Comparison of ENCODE assay signal across 17 cellular contexts in the genomic region with DNA sequence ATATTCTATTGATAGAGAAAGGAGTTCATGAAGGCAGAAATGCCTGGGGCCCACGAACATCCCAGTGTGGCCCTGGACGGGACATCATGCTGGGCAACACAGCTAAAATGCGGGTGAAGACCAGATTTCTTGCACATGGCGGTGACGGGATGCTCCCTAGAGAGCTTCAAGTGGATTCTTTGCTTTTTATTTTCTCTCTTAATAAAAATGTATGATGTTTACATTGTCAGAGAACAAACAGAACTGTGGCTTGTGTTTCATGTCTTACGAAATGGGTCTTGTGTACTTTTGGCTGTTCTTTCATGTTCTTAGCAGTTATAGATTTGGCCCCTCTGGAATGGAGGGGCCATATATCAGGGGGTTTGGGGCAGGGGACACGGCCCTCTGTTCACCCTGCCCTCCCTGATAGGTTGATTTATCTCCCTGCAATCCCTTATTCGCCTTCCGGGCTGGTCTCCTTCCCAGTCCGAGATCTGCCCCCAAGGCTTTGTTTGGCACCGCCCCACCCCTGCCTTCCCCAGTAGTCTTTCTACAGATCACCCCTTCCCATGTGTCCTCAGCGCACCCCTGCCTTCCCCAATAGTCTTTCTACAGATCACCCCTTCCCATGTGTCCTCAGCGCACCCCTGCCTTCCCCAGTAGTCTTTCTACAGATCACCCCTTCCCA.
A peak's percentile ranks its signal among the peaks of the same experiment; 100 is the strongest.
DNase-seq lines count a peak whose midpoint lies in the region; ATAC-seq, FAIRE-seq and TF ChIP-seq lines count a peak whose summit lies in the region.
"Had no signal": no experiment of that assay in that cellular context is flagged by ENCODE, and none has a peak within 500 bp of the region (broad histone marks: within the 10 kb centered on the region; RNA-seq: fewer than 3 reads in every experiment).

No MANE protein-coding gene starts in this region.

- no peaks in the 10 kb centered on the region for H4K20me1 ChIP-seq in HepG2 (ENCODE audit: insufficient read depth, low read length)

- intact Hi-C loops in Right ventricle myocardium superior (cut with DNase I) = loop anchor here (5.0 to 10.0 kb wide), 3 partner anchors 160 to 813 kb away; no protein-coding TSS in a partner anchor
- intact Hi-C loops in HepG2 (cut with micrococcal nuclease; ENCODE audit: unreplicated experiment) = loop anchor here (2.0 kb wide), 2 partner anchors 161 to 811 kb away; no protein-coding TSS in a partner anchor

- no peaks in the 10 kb centered on the region for H3K27me3 Mint-ChIP-seq in type B pancreatic cell

- H3K9me3 Mint-ChIP-seq in type B pancreatic cell = no peaks in the 10 kb centered on the region
- H3K9me3 Mint-ChIP-seq: activated T-cell treated with anti-CD3 and anti-CD28 coated beads, Interleukin-2, amount 50 U/mL, for 4 hours had no signal

- no peak overlapping the region for H3K9ac ChIP-seq in HepG2 (ENCODE audit: insufficient read depth, low read depth, low read length)
- H3K9ac ChIP-seq: KMS-11 had no signal

- TF ChIP-seq CTCF in right atrium auricular region (IDR thresholded peaks at IDR 0.05) (no peak), bronchial epithelial cell (IDR thresholded peaks at IDR 0.05; ENCODE audit: insufficient read depth, low read length, severe bottlenecking) (no peak), HepG2 (CRISPR knock-in tag; IDR thresholded peaks at IDR 0.05) (no peak), type B pancreatic cell (conservative IDR thresholded peaks at IDR 0.05) (no peak)

- H3K4me3 ChIP-seq in right atrium auricular region (no peak overlapping the region), bronchial epithelial cell (ENCODE audit: low read depth, low read length) (no peak overlapping the region), HepG2 (replicated peaks in 1 of 3; ENCODE audit: insufficient read depth in 1 of 3, low read depth in 2 of 3, low read length in 3 of 3) (no peak overlapping the region)

- H2AFZ ChIP-seq in HepG2 (ENCODE audit: low read length) = no peak overlapping the region

- BruUV-seq in HepG2 (replicated peaks; lab: Mats Ljungman, UMichigan) = no TSS peak

- H3K4me2 ChIP-seq in HepG2 (ENCODE audit: low read depth, low read length) = peak overlapping the region; percentile 64; the same call in 1 of the 2 replicates

- no peaks in the 10 kb centered on the region for H3K79me2 ChIP-seq in HepG2 (ENCODE audit: insufficient read depth, low read length)

- no peak overlapping the region for H3K27ac ChIP-seq in right atrium auricular region
- no peak overlapping the region for H3K27ac ChIP-seq in HepG2 (ENCODE audit: extremely low read length, insufficient read depth, low read length)
- H3K27ac ChIP-seq: KMS-11, right lobe of liver had no signal

- no peak for FAIRE-seq in bronchial epithelial cell (lab: Jason Lieb, UNC)
- FAIRE-seq in HepG2 (lab: Jason Lieb, UNC) = no peak
- FAIRE-seq: keratinocyte had no signal

- no peak for TF ChIP-seq RAD21 in HepG2 (CRISPR knock-in tag; IDR thresholded peaks at IDR 0.05)

- H3K36me3 Mint-ChIP-seq in type B pancreatic cell = no peaks in the 10 kb centered on the region

- TF ChIP-seq POLR2A in HepG2 (IDR thresholded peaks at IDR 0.05; ENCODE audit: insufficient read depth in 1 of 2, low read depth in 2 of 2, low read length in 2 of 2) = no peak

- ATAC-seq in Right ventricle myocardium superior (ENCODE audit: poor library complexity) (no peak), HepG2 (peak; percentile 20), HG03045 (IDR thresholded peaks at IDR 0.05; ENCODE audit: unreplicated experiment) (no peak)

- H3K9me3 ChIP-seq in right atrium auricular region (no peaks in the 10 kb centered on the region), HepG2 (ENCODE audit: low read length) (no peaks in the 10 kb centered on the region)
- H3K9me3 ChIP-seq: breast epithelium, right lobe of liver had no signal

- DNase-seq in right atrium auricular region (ENCODE audit: low spot score) = peak; percentile 38
- no peak for DNase-seq in Right ventricle myocardium superior
- peak; percentile 7 for DNase-seq in bronchial epithelial cell (ENCODE audit: low read depth)
- DNase-seq in HepG2 (ENCODE audit: low spot score) = peak; percentile 69
- DNase-seq in type B pancreatic cell (ENCODE audit: extremely low spot score, unreplicated experiment) = no peak
- DNase-seq in MV-4-11 (lab: John Stamatoyannopoulos, UW) = no peak
- no peak for DNase-seq in HT-29 (ENCODE audit: low spot score)
- DNase-seq: activated CD4-positive, alpha-beta T cell treated with anti-CD3 and anti-CD28 coated beads, Interleukin-2, amount 50 U/mL, for 4 hours; activated T-cell treated with anti-CD3 and anti-CD28 coated beads, Interleukin-2, amount 50 U/mL, for 4 hours; effector CD4-positive, alpha-beta T cell; NCI-H524 treated with DMSO at 0.1 percent for 48 hours; right lobe of liver; stimulated activated CD4-positive, alpha-beta T cell treated with anti-CD3 and anti-CD28 coated beads, Interleukin-2, amount 100 ng/mL, for 24 hours had no signal

- POLR2A ChIA-PET in HepG2 (lab: Yijun Ruan, JAX) = interaction anchor here (0.9 kb wide), 1 partner anchor 10 kb away, joined by 3 read pairs; no protein-coding TSS in a partner anchor

- H3K4me1 ChIP-seq in right atrium auricular region = peaks cover 0 to 12% of the 10 kb centered on the region in 2 donors
- H3K4me1 ChIP-seq in HepG2 (ENCODE audit: insufficient read depth, low read length) = peaks cover 48% of the 10 kb centered on the region
- H3K4me1 ChIP-seq: breast epithelium had no signal

- H3K4me3 Mint-ChIP-seq in type B pancreatic cell = peak overlapping the region; percentile 83
- H3K4me3 Mint-ChIP-seq: activated T-cell treated with anti-CD3 and anti-CD28 coated beads, Interleukin-2, amount 50 U/mL, for 4 hours had no signal

- CTCF ChIA-PET in HepG2 (lab: Yijun Ruan, JAX; ENCODE audit: low intra/inter-chr PET ratio, low total read pairs) = interaction anchor here (1.4 to 2.2 kb wide), 3 partner anchors 161 to 811 kb away, joined by 4 to 7 read pairs (median 4); no protein-coding TSS in a partner anchor

- peaks cover 11% of the 10 kb centered on the region for H3K4me1 Mint-ChIP-seq in type B pancreatic cell (ENCODE audit: unreplicated experiment)

- 38% methylated on average over 13 of the region's 13 CpGs for WGBS in HepG2 (ENCODE audit: low lambda C conversion rate)

- TF ChIP-seq EP300 in HepG2 (IDR thresholded peaks at IDR 0.05; ENCODE audit: low read depth in 2 of 2, low read length in 2 of 2) = peak in 1 of 2 experiments; percentile 80; a peak in 2 of 4 replicates
- TF ChIP-seq EP300 in HepG2 (CRISPR knock-in tag; IDR thresholded peaks at IDR 0.05; ENCODE audit: borderline replicate concordance) = no peak

- H3K27me3 ChIP-seq in right atrium auricular region (no peaks in the 10 kb centered on the region), bronchial epithelial cell (ENCODE audit: control insufficient read depth, insufficient read depth, low read length) (peaks cover 3% of the 10 kb centered on the region), HepG2 (ENCODE audit: control insufficient read depth in 1 of 2, insufficient read depth in 2 of 2, low read length in 2 of 2) (no peaks in the 10 kb centered on the region)
- H3K27me3 ChIP-seq: breast epithelium, right lobe of liver had no signal

- no peaks in the 10 kb centered on the region for H3K36me3 ChIP-seq in right atrium auricular region
- no peaks in the 10 kb centered on the region for H3K36me3 ChIP-seq in bronchial epithelial cell (ENCODE audit: control insufficient read depth, insufficient read depth, low read length)
- H3K36me3 ChIP-seq in HepG2 (replicated peaks in 1 of 2; ENCODE audit: control insufficient read depth in 1 of 2, insufficient read depth in 2 of 2, low read length in 2 of 2) = no peaks in the 10 kb centered on the region
- H3K36me3 ChIP-seq: breast epithelium, right lobe of liver had no signal

- no peak overlapping the region for H3K27ac Mint-ChIP-seq in type B pancreatic cell

- in situ Hi-C loops in HepG2 (cut with HindIII; ENCODE audit: extremely low pct_ligation_motif_present, low pct_unique_long_range_greater_than_20kb) = loop anchor here (5.0 to 10.0 kb wide), 3 partner anchors 160 to 813 kb away; no protein-coding TSS in a partner anchor

TF ChIP-seq in HepG2, 621 proteins besides CTCF, POLR2A, EP300 and RAD21 (continues in another document):
- TF ChIP-seq, protein P1, sequence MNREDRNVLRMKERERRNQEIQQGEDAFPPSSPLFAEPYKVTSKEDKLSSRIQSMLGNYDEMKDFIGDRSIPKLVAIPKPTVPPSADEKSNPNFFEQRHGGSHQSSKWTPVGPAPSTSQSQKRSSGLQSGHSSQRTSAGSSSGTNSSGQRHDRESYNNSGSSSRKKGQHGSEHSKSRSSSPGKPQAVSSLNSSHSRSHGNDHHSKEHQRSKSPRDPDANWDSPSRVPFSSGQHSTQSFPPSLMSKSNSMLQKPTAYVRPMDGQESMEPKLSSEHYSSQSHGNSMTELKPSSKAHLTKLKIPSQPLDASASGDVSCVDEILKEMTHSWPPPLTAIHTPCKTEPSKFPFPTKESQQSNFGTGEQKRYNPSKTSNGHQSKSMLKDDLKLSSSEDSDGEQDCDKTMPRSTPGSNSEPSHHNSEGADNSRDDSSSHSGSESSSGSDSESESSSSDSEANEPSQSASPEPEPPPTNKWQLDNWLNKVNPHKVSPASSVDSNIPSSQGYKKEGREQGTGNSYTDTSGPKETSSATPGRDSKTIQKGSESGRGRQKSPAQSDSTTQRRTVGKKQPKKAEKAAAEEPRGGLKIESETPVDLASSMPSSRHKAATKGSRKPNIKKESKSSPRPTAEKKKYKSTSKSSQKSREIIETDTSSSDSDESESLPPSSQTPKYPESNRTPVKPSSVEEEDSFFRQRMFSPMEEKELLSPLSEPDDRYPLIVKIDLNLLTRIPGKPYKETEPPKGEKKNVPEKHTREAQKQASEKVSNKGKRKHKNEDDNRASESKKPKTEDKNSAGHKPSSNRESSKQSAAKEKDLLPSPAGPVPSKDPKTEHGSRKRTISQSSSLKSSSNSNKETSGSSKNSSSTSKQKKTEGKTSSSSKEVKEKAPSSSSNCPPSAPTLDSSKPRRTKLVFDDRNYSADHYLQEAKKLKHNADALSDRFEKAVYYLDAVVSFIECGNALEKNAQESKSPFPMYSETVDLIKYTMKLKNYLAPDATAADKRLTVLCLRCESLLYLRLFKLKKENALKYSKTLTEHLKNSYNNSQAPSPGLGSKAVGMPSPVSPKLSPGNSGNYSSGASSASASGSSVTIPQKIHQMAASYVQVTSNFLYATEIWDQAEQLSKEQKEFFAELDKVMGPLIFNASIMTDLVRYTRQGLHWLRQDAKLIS (CRISPR knock-in tag; IDR thresholded peaks at IDR 0.05) = no peak
- TF ChIP-seq YEATS4 (CRISPR knock-in tag; IDR thresholded peaks at IDR 0.05; ENCODE audit: borderline replicate concordance) = no peak
- TF ChIP-seq, protein P2, sequence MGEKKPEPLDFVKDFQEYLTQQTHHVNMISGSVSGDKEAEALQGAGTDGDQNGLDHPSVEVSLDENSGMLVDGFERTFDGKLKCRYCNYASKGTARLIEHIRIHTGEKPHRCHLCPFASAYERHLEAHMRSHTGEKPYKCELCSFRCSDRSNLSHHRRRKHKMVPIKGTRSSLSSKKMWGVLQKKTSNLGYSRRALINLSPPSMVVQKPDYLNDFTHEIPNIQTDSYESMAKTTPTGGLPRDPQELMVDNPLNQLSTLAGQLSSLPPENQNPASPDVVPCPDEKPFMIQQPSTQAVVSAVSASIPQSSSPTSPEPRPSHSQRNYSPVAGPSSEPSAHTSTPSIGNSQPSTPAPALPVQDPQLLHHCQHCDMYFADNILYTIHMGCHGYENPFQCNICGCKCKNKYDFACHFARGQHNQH (CRISPR knock-in tag; IDR thresholded peaks at IDR 0.05) = no peak
- TF ChIP-seq THAP11 (CRISPR knock-in tag; IDR thresholded peaks at IDR 0.05) = 0 out of 2 replicates have a peak, but pooled peaks have one; percentile 36

Comparison
In these comparisons a context has a peak if more than half of its experiments do, and no peak if none do; other contexts are left out.
1. DNase-seq: peak in right atrium auricular region (single experiment), bronchial epithelial cell (single experiment) and HepG2 (single experiment); none in Right ventricle myocardium superior (single experiment), type B pancreatic cell (single experiment), MV-4-11 (single experiment) and HT-29 (single experiment).